In the genomic region with DNA sequence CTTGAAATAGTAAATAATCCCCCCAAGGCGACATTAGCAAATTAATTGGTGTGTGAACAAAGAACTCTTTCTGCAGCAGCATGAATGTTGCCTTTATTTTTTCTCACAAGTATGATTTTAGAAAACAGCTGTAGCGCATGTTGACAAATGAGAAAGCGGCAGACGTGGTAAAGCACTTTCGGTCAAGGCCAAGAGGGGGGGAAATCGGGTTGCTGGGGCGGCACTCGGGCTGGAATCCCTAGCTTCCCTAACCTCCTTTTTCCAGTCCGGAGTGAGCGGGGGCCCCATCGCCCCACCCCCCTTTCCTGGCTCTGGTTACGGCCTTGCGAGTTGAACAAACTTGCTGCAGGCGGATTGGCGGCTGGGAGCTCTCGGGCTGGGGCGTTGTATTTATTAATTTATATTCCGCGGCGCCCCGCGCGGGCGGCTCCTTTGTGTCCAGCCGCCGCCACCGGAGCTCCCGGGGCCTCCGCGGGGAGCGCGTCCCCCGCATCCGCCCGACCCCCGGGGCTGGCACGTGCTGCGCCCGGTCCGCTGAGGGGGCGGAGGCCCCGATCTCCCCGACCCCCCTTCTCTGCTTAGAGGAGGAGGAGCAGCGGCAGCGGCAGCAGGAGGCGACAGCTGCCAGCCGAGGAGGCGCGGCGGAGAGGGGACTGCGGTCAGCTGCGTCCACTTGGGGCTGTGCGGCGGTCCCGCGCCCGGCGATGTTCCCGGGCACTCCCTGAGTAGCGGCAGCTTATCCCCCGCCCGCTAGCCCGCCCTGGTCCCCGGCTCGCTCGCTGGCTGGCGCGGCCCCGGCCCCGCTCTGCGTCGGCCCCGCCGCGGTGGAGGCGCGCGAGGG, we compare ENCODE assay signal across 8 cellular contexts. TPM values are rescaled to one million over a fixed set of nuclear protein-coding genes. Genes with fewer than 3 reads are reported as not detected.
A peak's percentile ranks its signal among the peaks of the same experiment; 100 is the strongest.
DNase-seq lines count a peak whose midpoint lies in the region; ATAC-seq and TF ChIP-seq lines count a peak whose summit lies in the region.

A gene with protein sequence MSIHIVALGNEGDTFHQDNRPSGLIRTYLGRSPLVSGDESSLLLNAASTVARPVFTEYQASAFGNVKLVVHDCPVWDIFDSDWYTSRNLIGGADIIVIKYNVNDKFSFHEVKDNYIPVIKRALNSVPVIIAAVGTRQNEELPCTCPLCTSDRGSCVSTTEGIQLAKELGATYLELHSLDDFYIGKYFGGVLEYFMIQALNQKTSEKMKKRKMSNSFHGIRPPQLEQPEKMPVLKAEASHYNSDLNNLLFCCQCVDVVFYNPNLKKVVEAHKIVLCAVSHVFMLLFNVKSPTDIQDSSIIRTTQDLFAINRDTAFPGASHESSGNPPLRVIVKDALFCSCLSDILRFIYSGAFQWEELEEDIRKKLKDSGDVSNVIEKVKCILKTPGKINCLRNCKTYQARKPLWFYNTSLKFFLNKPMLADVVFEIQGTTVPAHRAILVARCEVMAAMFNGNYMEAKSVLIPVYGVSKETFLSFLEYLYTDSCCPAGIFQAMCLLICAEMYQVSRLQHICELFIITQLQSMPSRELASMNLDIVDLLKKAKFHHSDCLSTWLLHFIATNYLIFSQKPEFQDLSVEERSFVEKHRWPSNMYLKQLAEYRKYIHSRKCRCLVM (plus strand): TSS at position 607 of the 841 bp plus-strand sequence. CDS start 347 bp downstream, outside the sequence.

- ATAC-seq in GM18861 (IDR thresholded peaks at IDR 0.05; ENCODE audit: unreplicated experiment) = peak; percentile 31
- ATAC-seq in HG03108 (IDR thresholded peaks at IDR 0.05; ENCODE audit: unreplicated experiment) = peak; percentile 45
- peak; percentile 75 for ATAC-seq in left lung

- H3K4me3 ChIP-seq in duodenal mucosa (ENCODE audit: low read depth in 1 of 2, low read length in 2 of 2) (peak within 1 kb of the TSS; percentile 79 to 95), left lung (peak within 1 kb of the TSS; percentile 61 to 67)

- H3K9ac ChIP-seq in duodenal mucosa (ENCODE audit: low read depth in 1 of 2, low read length in 2 of 2) = peak within 1 kb of the TSS; percentile 67 to 88

- H3K27me3 ChIP-seq in duodenal mucosa (ENCODE audit: control insufficient read depth in 1 of 2, insufficient read depth in 2 of 2, low read length in 2 of 2) (no peaks in the 10 kb centered on the region), left lung (peaks cover 0 to 18% of the 10 kb centered on the region in 2 donors)

- H3K27ac Mint-ChIP-seq in activated CD4-positive, alpha-beta T cell treated with anti-CD3 and anti-CD28 coated beads, Interleukin-2, amount 10 ng/mL, durations not matched to agents 24 days and 14 days = no peak within 1 kb of the TSS

- H3K4me1 Mint-ChIP-seq in activated CD4-positive, alpha-beta T cell treated with anti-CD3 and anti-CD28 coated beads, Interleukin-2, amount 10 ng/mL, durations not matched to agents 24 days and 14 days = peaks cover 24% of the 10 kb centered on the region

- H3K4me3 Mint-ChIP-seq in activated CD4-positive, alpha-beta T cell treated with anti-CD3 and anti-CD28 coated beads, Interleukin-2, amount 10 ng/mL, durations not matched to agents 24 days and 14 days = peak within 1 kb of the TSS; percentile 81

- H3K9me3 ChIP-seq in duodenal mucosa (ENCODE audit: control insufficient read depth in 1 of 2, low read length in 2 of 2) = no peaks in the 10 kb centered on the region
- H3K9me3 ChIP-seq in left lung = no peaks in the 10 kb centered on the region

- H3K27me3 Mint-ChIP-seq in activated CD4-positive, alpha-beta T cell treated with anti-CD3 and anti-CD28 coated beads, Interleukin-2, amount 10 ng/mL, durations not matched to agents 24 days and 14 days = peaks cover 66% of the 10 kb centered on the region

- TF ChIP-seq CTCF in left lung (IDR thresholded peaks at IDR 0.05) = no peak

- DNase-seq in AG08396 (ENCODE audit: low spot score) (peak; percentile 82), NCI-H226 (peak; percentile 81), left lung (peak; percentile 90 to 93)
- DNase-seq in activated CD4-positive, alpha-beta T cell treated with anti-CD3 and anti-CD28 coated beads, Interleukin-2, amount 10 ng/mL, durations not matched to agents 24 days and 14 days = peak; percentile 75
- DNase-seq in stimulated activated CD4-positive, alpha-beta T cell treated with anti-CD3 and anti-CD28 coated beads, Interleukin-4, amount 100 ng/mL, for 1 hour = peak; percentile 54

- intact Hi-C loops in activated CD4-positive, alpha-beta T cell treated with anti-CD3 and anti-CD28 coated beads, Interleukin-2, amount 10 ng/mL, durations not matched to agents 24 days and 14 days (cut with micrococcal nuclease) = no loop called here
- intact Hi-C loops in left lung (cut with DNase I) = no loop called here

- peaks cover 1% of the 10 kb centered on the region for H3K36me3 Mint-ChIP-seq in activated CD4-positive, alpha-beta T cell treated with anti-CD3 and anti-CD28 coated beads, Interleukin-2, amount 10 ng/mL, durations not matched to agents 24 days and 14 days (ENCODE audit: low read depth)

- H3K27ac ChIP-seq in duodenal mucosa (ENCODE audit: low read depth, low read length) (peak within 1 kb of the TSS; percentile 82), left lung (peak within 1 kb of the TSS; percentile 77 to 96)

- H3K9me3 Mint-ChIP-seq in activated CD4-positive, alpha-beta T cell treated with anti-CD3 and anti-CD28 coated beads, Interleukin-2, amount 10 ng/mL, durations not matched to agents 24 days and 14 days = no peaks in the 10 kb centered on the region

- H3K36me3 ChIP-seq in duodenal mucosa (ENCODE audit: control insufficient read depth in 1 of 2, insufficient read depth in 2 of 2, low read length in 2 of 2) (no peaks in the 10 kb centered on the region), left lung (no peaks in the 10 kb centered on the region)

- H3K4me1 ChIP-seq in duodenal mucosa (ENCODE audit: control insufficient read depth in 1 of 2, insufficient read depth in 2 of 2, low read length in 2 of 2) (peaks cover 48 to 60% of the 10 kb centered on the region in 2 donors), left lung (peaks cover 30 to 46% of the 10 kb centered on the region in 2 donors)

RNA-seq across cellular contexts. Expression of the gene that starts here (rescaled TPM):
- 0.37 and 0.45 TPM in 2 replicates for total RNA-seq in activated CD4-positive, alpha-beta T cell treated with anti-CD3 and anti-CD28 coated beads, Interleukin-2, amount 10 ng/mL, durations not matched to agents 24 days and 14 days
- 10 to 100 TPM; 26.5 to 93.0 TPM for total RNA-seq in left lung

Comparison
In these comparisons a context has a peak if more than half of its experiments do, and no peak if none do; other contexts are left out.
1. Peak in every context shown above with its lines: DNase-seq, ATAC-seq, H3K4me3 ChIP-seq and H3K27ac ChIP-seq.
2. RNA of the gene that starts here (total RNA-seq): 26.5 to 93.0 TPM in left lung; 0.37 to 0.45 TPM in activated CD4-positive, alpha-beta T cell treated with anti-CD3 and anti-CD28 coated beads, Interleukin-2, amount 10 ng/mL, durations not matched to agents 24 days and 14 days; every median in the first group is over 10 times any median in the second.
3. Peak in DNase-seq in activated CD4-positive, alpha-beta T cell treated with anti-CD3 and anti-CD28 coated beads, Interleukin-2, amount 10 ng/mL, durations not matched to agents 24 days and 14 days; RNA of the gene not detected or under 1 TPM.